In genomic region chr4:153174821-153175567, GRCh38 we compare ENCODE assay signal across 1 cellular context.
TF ChIP-seq lines count a peak whose summit lies in the region.

No MANE protein-coding gene starts in this region.

TF ChIP-seq in HepG2, 621 proteins besides CTCF, POLR2A, EP300 and RAD21 (continued from another document and continues in another):
- TF ChIP-seq KIAA2018 (CRISPR knock-in tag; IDR thresholded peaks at IDR 0.05; ENCODE audit: borderline replicate concordance) = no peak
- peak; percentile 48 for TF ChIP-seq SAP130 (CRISPR knock-in tag; IDR thresholded peaks at IDR 0.05; ENCODE audit: low read depth)
- peak; percentile 15; the same call in 1 of the 2 replicates for TF ChIP-seq KAT8 (CRISPR knock-in tag; IDR thresholded peaks at IDR 0.05)
- no peak for TF ChIP-seq MXD1 (CRISPR knock-in tag; IDR thresholded peaks at IDR 0.05)
- TF ChIP-seq ESRRA (CRISPR knock-in tag; IDR thresholded peaks at IDR 0.05; ENCODE audit: low read depth) = peak; percentile 45; the same call in 1 of the 2 replicates
- TF ChIP-seq ZBTB37 (CRISPR knock-in tag; IDR thresholded peaks at IDR 0.05) = peak; percentile 89
- no peak for TF ChIP-seq RBFOX2 (IDR thresholded peaks at IDR 0.05; ENCODE audit: low read depth, low read length)
- TF ChIP-seq ZNF670 (CRISPR knock-in tag; IDR thresholded peaks at IDR 0.05; ENCODE audit: borderline replicate concordance) = peak; percentile 69; the same call in 1 of the 2 replicates
- TF ChIP-seq GRHL1 (CRISPR knock-in tag; conservative IDR thresholded peaks at IDR 0.05) = no peak
- TF ChIP-seq ZNF883 (CRISPR knock-in tag; IDR thresholded peaks at IDR 0.05; ENCODE audit: not compliant biosample characterization) = no peak
- TF ChIP-seq ERF (CRISPR knock-in tag; IDR thresholded peaks at IDR 0.05) = no peak
- no peak for TF ChIP-seq ZNF337 (CRISPR knock-in tag; IDR thresholded peaks at IDR 0.05; ENCODE audit: borderline replicate concordance, low read depth)
- no peak for TF ChIP-seq EHMT2 (IDR thresholded peaks at IDR 0.05; ENCODE audit: borderline replicate concordance, low read depth, low read length)
- TF ChIP-seq ZNF431 (CRISPR knock-in tag; IDR thresholded peaks at IDR 0.05; ENCODE audit: borderline replicate concordance, low read depth) = no peak
- TF ChIP-seq IRF2 (CRISPR knock-in tag; IDR thresholded peaks at IDR 0.05) = peak; percentile 29; the same call in 1 of the 2 replicates
- TF ChIP-seq ZSCAN29 (CRISPR knock-in tag; conservative IDR thresholded peaks at IDR 0.05) = 0 out of 2 replicates have a peak, but pooled peaks have one; percentile 63
- TF ChIP-seq ZNF550 (CRISPR knock-in tag; IDR thresholded peaks at IDR 0.05; ENCODE audit: borderline replicate concordance) = no peak
- no peak for TF ChIP-seq ZSCAN9 (CRISPR knock-in tag; IDR thresholded peaks at IDR 0.05; ENCODE audit: borderline replicate concordance)
- TF ChIP-seq ZNF572 (CRISPR knock-in tag; IDR thresholded peaks at IDR 0.05) = no peak
- no peak for TF ChIP-seq YEATS4 (CRISPR knock-in tag; IDR thresholded peaks at IDR 0.05; ENCODE audit: borderline replicate concordance)
- no peak for TF ChIP-seq ZNF563 (CRISPR knock-in tag; IDR thresholded peaks at IDR 0.05)
- no peak for TF ChIP-seq ZNF407 (CRISPR knock-in tag; IDR thresholded peaks at IDR 0.05; ENCODE audit: not compliant biosample characterization)
- TF ChIP-seq FLYWCH1 (CRISPR knock-in tag; IDR thresholded peaks at IDR 0.05) = no peak
- TF ChIP-seq SOX13 (IDR thresholded peaks at IDR 0.05) = no peak
- TF ChIP-seq SOX13 (CRISPR knock-in tag; conservative IDR thresholded peaks at IDR 0.05 in 1 of 2, IDR thresholded peaks at IDR 0.05 in 1 of 2) = peak in 1 of 2 experiments; percentile 40; a peak in 1 of 4 replicates
- TF ChIP-seq DNMT3B (CRISPR knock-in tag; conservative IDR thresholded peaks at IDR 0.05) = 0 out of 2 replicates have a peak, but pooled peaks have one; percentile 43
- no peak for TF ChIP-seq ATF7 (IDR thresholded peaks at IDR 0.05)
- peak; percentile 63; the same call in 1 of the 2 replicates for TF ChIP-seq ATF7 (CRISPR knock-in tag; IDR thresholded peaks at IDR 0.05)
- no peak for TF ChIP-seq FOXO4 (CRISPR knock-in tag; conservative IDR thresholded peaks at IDR 0.05)
- peak; percentile 54; the same call in 1 of the 2 replicates for TF ChIP-seq KDM3A (CRISPR knock-in tag; IDR thresholded peaks at IDR 0.05; ENCODE audit: low read depth)
- peak; percentile 45 for TF ChIP-seq NR2C2 (CRISPR knock-in tag; IDR thresholded peaks at IDR 0.05; ENCODE audit: borderline replicate concordance)
- TF ChIP-seq ATF1 (CRISPR knock-in tag; IDR thresholded peaks at IDR 0.05) = peak; percentile 68
- TF ChIP-seq SNAPC5 (CRISPR knock-in tag; IDR thresholded peaks at IDR 0.05; ENCODE audit: borderline replicate concordance) = no peak
- no peak for TF ChIP-seq ZNF639 (CRISPR knock-in tag; conservative IDR thresholded peaks at IDR 0.05)
- TF ChIP-seq ZNF841 (CRISPR knock-in tag; IDR thresholded peaks at IDR 0.05; ENCODE audit: borderline replicate concordance) = no peak
- peak; percentile 80 for TF ChIP-seq NCOA2 (CRISPR knock-in tag; IDR thresholded peaks at IDR 0.05)
- no peak for TF ChIP-seq ASH2L (IDR thresholded peaks at IDR 0.05; ENCODE audit: insufficient read length, low read depth, low read length)
